ENCODE assay signal across 7 cellular contexts in the genomic region with DNA sequence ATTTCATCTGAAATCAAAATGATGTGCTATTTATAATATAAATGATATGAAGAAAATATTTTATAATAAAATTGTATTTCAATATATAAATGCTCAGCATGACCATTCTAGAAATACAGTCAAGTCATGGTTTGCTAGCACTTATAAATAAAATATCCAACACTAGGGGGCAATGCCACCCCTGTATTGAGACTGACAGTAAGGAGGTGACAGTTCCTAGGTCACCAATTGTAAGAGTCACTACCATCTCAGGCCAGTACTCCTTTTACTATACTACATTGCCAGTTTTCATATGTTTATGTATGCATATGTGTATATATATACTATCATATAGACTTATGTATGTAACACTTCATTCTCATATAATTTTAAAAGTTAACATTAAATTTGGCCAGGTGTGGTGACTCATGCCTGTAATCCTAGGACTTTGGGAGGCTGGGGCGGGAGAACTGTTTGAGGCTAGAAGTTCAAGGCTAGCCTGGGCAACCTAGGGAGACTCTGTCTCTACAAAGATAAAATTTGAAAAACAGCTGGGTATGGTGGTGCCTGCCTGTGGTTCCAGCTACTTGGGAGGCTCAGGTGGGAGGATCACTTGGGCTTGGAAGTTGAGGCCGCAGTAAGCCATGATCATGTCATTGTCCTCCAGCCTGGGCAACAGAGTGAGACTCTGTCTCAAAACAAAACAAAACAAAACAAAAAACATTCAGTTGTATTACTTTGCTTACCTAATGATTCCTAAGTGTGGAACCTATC.
DNase-seq lines count a peak whose midpoint lies in the region; ATAC-seq and TF ChIP-seq lines count a peak whose summit lies in the region.

No MANE protein-coding gene starts in this region.

- H3K4me1 ChIP-seq in DND-41 (ENCODE audit: insufficient read depth, low read length): peaks cover 22% of the 10 kb centered on the region

- H3K36me3 ChIP-seq in DND-41 (ENCODE audit: insufficient read depth, low read length): no peaks in the 10 kb centered on the region

- ATAC-seq in DND-41 (ENCODE audit: insufficient read depth, low read depth): peak; percentile 27; the same call in 2 of the 3 replicates
- peak; percentile 37 for ATAC-seq in GM19351 (IDR thresholded peaks at IDR 0.05; ENCODE audit: unreplicated experiment)
- peak; percentile 36 for ATAC-seq in HG03558 (IDR thresholded peaks at IDR 0.05; ENCODE audit: extremely low read depth, unreplicated experiment)

- DNase-seq in DND-41 (peak; percentile 44), NCI-H69 (lab: John Stamatoyannopoulos, UW) (peak; percentile 85), amniotic epithelial cell (ENCODE audit: low read depth) (peak; percentile 66), kidney tubule cell (ENCODE audit: low spot score) (peak; percentile 78)
- no peak for DNase-seq in activated effector memory CD4-positive, alpha-beta T cell treated with Interleukin-2 at 50 U/mL for 16 hours

- no peak overlapping the region for H3K27ac ChIP-seq in DND-41 (ENCODE audit: low read length)

- H3K4me2 ChIP-seq in DND-41 (ENCODE audit: insufficient read depth, low read length): no peak overlapping the region

- TF ChIP-seq CTCF in DND-41 (IDR thresholded peaks at IDR 0.05; ENCODE audit: borderline replicate concordance, extremely low read depth, low read length, poor library complexity, severe bottlenecking): peak; percentile 67

- no peak overlapping the region for H2AFZ ChIP-seq in DND-41 (ENCODE audit: low read depth, low read length)

- peaks cover 26% of the 10 kb centered on the region for H3K79me2 ChIP-seq in DND-41 (ENCODE audit: insufficient read depth, low read length)

- H3K9me3 ChIP-seq in DND-41 (ENCODE audit: insufficient read depth, low read length, severe bottlenecking): no peaks in the 10 kb centered on the region

- H3K4me3 ChIP-seq in DND-41 (ENCODE audit: low read depth in 1 of 2, low read length in 2 of 2): no peak overlapping the region

- no peaks in the 10 kb centered on the region for H3K27me3 ChIP-seq in DND-41 (ENCODE audit: insufficient read depth, low read length, poor library complexity)

- H3K9ac ChIP-seq in DND-41 (ENCODE audit: low read depth, low read length): no peak overlapping the region

- H4K20me1 ChIP-seq in DND-41 (ENCODE audit: insufficient read depth, low read length): peaks cover 5% of the 10 kb centered on the region; the same call in 1 of the 2 replicates
